ENCODE assay signal across 29 cellular contexts in genomic region chr4:164989464-164989863, GRCh38. TPM values are rescaled to one million over a fixed set of nuclear protein-coding genes. Genes with fewer than 3 reads are reported as not detected.
"Had no signal": no experiment of that assay in that cellular context is flagged by ENCODE, and none has a peak within 500 bp of the region (broad histone marks: within the 10 kb centered on the region; RNA-seq: fewer than 3 reads in every experiment).

No MANE protein-coding gene starts in this region.

- H3K27ac Mint-ChIP-seq: activated CD8-positive, alpha-beta T cell treated with anti-CD3 and anti-CD28 coated beads, Interleukin-2, amount 10 ng/mL, durations not matched to agents 7 days and 5 days; activated naive CD8-positive, alpha-beta T cell treated with anti-CD3 and anti-CD28 coated beads, Interleukin-2, amount 10 ng/mL, durations not matched to agents 7 days and 5 days; WTC11 had no signal

- H3K4me1 Mint-ChIP-seq: activated naive CD8-positive, alpha-beta T cell treated with anti-CD3 and anti-CD28 coated beads, Interleukin-2, amount 10 ng/mL, durations not matched to agents 7 days and 5 days; WTC11 had no signal

- H3K4me3 Mint-ChIP-seq: activated CD8-positive, alpha-beta T cell treated with anti-CD3 and anti-CD28 coated beads, Interleukin-2, amount 10 ng/mL, durations not matched to agents 7 days and 5 days; activated naive CD8-positive, alpha-beta T cell treated with anti-CD3 and anti-CD28 coated beads, Interleukin-2, amount 10 ng/mL, durations not matched to agents 7 days and 5 days; WTC11 had no signal

- ATAC-seq: activated CD8-positive, alpha-beta T cell treated with anti-CD3 and anti-CD28 coated beads, Interleukin-2, amount 10 ng/mL, durations not matched to agents 7 days and 5 days; K562; PC-3; SK-N-SH treated with all-trans-retinoic acid at 6 μM for 48 hours; WTC11 had no signal

- H3K9me3 Mint-ChIP-seq: activated naive CD8-positive, alpha-beta T cell treated with anti-CD3 and anti-CD28 coated beads, Interleukin-2, amount 10 ng/mL, durations not matched to agents 7 days and 5 days; WTC11 had no signal

- H3K36me3 Mint-ChIP-seq: activated naive CD8-positive, alpha-beta T cell treated with anti-CD3 and anti-CD28 coated beads, Interleukin-2, amount 10 ng/mL, durations not matched to agents 7 days and 5 days; WTC11 had no signal

- DNase-seq: activated CD4-positive, alpha-beta T cell treated with anti-CD3 and anti-CD28 coated beads for 48 hours; activated CD4-positive, alpha-beta T cell treated with anti-CD3 and anti-CD28 coated beads, Interleukin-2, amount 50 U/mL, for 4 hours; activated CD4-positive, CD25-positive, alpha-beta regulatory T cell treated with anti-CD3 and anti-CD28 coated beads, Interleukin-2, amount 50 U/mL, for 72 hours; activated CD8-positive, alpha-beta memory T cell treated with anti-CD3 and anti-CD28 coated beads, Interleukin-2, amount 50 U/mL, for 48 hours; activated CD8-positive, alpha-beta T cell treated with anti-CD3 and anti-CD28 coated beads, Interleukin-2, amount 10 ng/mL, durations not matched to agents 7 days and 5 days; activated naive CD4-positive, alpha-beta T cell treated with anti-CD3 and anti-CD28 coated beads, Interleukin-2, amount 50 U/mL, for 16 hours; activated naive CD8-positive, alpha-beta T cell treated with anti-CD3 and anti-CD28 coated beads, Interleukin-2, amount 10 ng/mL, durations not matched to agents 7 days and 5 days; activated T-cell treated with anti-CD3 and anti-CD28 coated beads, Interleukin-2, amount 50 U/mL, for 1 hour; adrenal gland; anterior cingulate cortex; caudate nucleus; Kasumi-1; NCI-H1048; NCI-H146; NCI-H187 treated with DMSO at 0.1 percent for 48 hours; NCI-H2081 treated with DMSO at 0.1 percent for 48 hours; NCI-H510A treated with DMSO at 0.1 percent for 48 hours; NCI-H774; PC-3; SHP77; SW 1271 had no signal

RNA-seq across cellular contexts. Expression of gene TRIM61, which starts 12.0 kb away (rescaled TPM):
- total RNA-seq: M059J, PC-3, SJSA1 had no signal

RNA-seq across cellular contexts. Expression of gene TRIM60, which starts 42.3 kb away (rescaled TPM):
- total RNA-seq: activated CD8-positive, alpha-beta T cell treated with anti-CD3 and anti-CD28 coated beads, Interleukin-2, amount 10 ng/mL, durations not matched to agents 7 days and 5 days; activated naive CD8-positive, alpha-beta T cell treated with anti-CD3 and anti-CD28 coated beads, Interleukin-2, amount 10 ng/mL, durations not matched to agents 7 days and 5 days; adrenal gland; breast epithelium; cerebellum; K562; M059J; PC-3; SJSA1; T-helper 1 cell treated with Interleukin-12 subunit alpha and Interleukin-12 subunit beta and Interleukin-4 antibody, amounts not matched to agents 30 ng/mL and 1 ng/mL, for 36 hours; WTC11 had no signal
- polyA plus RNA-seq: adrenal gland, K562 had no signal
